1 cellular context compared by ENCODE assay signal in genomic region chr3:101827211-101828174, GRCh38.
TF ChIP-seq lines count a peak whose summit lies in the region.

No MANE protein-coding gene starts in this region.

TF ChIP-seq in GM12878, 131 proteins besides CTCF, POLR2A, EP300 and RAD21 (continued from another document and continues in another):
- TF ChIP-seq, protein P1, sequence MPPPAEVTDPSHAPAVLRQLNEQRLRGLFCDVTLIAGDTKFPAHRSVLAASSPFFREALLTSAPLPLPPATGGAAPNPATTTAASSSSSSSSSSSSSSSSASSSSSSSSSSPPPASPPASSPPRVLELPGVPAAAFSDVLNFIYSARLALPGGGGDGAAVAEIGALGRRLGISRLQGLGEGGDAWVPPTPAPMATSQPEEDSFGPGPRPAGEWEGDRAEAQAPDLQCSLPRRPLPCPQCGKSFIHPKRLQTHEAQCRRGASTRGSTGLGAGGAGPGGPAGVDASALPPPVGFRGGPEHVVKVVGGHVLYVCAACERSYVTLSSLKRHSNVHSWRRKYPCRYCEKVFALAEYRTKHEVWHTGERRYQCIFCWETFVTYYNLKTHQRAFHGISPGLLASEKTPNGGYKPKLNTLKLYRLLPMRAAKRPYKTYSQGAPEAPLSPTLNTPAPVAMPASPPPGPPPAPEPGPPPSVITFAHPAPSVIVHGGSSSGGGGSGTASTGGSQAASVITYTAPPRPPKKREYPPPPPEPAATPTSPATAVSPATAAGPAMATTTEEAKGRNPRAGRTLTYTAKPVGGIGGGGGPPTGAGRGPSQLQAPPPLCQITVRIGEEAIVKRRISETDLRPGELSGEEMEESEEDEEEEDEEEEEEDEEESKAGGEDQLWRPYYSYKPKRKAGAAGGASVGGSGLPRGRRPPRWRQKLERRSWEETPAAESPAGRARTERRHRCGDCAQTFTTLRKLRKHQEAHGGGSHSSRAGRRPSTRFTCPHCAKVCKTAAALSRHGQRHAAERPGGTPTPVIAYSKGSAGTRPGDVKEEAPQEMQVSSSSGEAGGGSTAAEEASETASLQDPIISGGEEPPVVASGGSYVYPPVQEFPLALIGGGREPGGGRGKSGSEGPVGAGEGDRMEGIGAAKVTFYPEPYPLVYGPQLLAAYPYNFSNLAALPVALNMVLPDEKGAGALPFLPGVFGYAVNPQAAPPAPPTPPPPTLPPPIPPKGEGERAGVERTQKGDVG (CRISPR knock-in tag; IDR thresholded peaks at IDR 0.05), result no peak
- TF ChIP-seq, protein P2, sequence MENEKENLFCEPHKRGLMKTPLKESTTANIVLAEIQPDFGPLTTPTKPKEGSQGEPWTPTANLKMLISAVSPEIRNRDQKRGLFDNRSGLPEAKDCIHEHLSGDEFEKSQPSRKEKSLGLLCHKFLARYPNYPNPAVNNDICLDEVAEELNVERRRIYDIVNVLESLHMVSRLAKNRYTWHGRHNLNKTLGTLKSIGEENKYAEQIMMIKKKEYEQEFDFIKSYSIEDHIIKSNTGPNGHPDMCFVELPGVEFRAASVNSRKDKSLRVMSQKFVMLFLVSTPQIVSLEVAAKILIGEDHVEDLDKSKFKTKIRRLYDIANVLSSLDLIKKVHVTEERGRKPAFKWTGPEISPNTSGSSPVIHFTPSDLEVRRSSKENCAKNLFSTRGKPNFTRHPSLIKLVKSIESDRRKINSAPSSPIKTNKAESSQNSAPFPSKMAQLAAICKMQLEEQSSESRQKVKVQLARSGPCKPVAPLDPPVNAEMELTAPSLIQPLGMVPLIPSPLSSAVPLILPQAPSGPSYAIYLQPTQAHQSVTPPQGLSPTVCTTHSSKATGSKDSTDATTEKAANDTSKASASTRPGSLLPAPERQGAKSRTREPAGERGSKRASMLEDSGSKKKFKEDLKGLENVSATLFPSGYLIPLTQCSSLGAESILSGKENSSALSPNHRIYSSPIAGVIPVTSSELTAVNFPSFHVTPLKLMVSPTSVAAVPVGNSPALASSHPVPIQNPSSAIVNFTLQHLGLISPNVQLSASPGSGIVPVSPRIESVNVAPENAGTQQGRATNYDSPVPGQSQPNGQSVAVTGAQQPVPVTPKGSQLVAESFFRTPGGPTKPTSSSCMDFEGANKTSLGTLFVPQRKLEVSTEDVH (IDR thresholded peaks at IDR 0.05; ENCODE audit: low read depth, partially characterized antibody), result no peak
- TF ChIP-seq TCF12 (IDR thresholded peaks at IDR 0.05; ENCODE audit: low read depth, low read length) (peak; percentile 33; the same call in 1 of the 2 replicates), SPI1 (IDR thresholded peaks at IDR 0.05; ENCODE audit: borderline replicate concordance, insufficient read depth, low read depth, low read length) (peak; percentile 86), RFX5 (IDR thresholded peaks at IDR 0.05; ENCODE audit: low read depth, low read length) (no peak), SMAD5 (IDR thresholded peaks at IDR 0.05; ENCODE audit: low read depth) (peak; percentile 82), ZNF622 (IDR thresholded peaks at IDR 0.05) (no peak), ZZZ3 (IDR thresholded peaks at IDR 0.05; ENCODE audit: control insufficient read depth, insufficient read length, low read depth) (no peak), EGR1 (IDR thresholded peaks at IDR 0.05; ENCODE audit: borderline replicate concordance in 1 of 2, low read depth in 2 of 2, low read length in 2 of 2) (peak in 1 of 2 experiments; percentile 95; a peak in 2 of 3 replicates), SIN3A (IDR thresholded peaks at IDR 0.05; ENCODE audit: low read depth, low read length) (no peak), ZNF274 (IDR thresholded peaks at IDR 0.05; ENCODE audit: insufficient read depth, insufficient read length) (no peak), TARDBP (IDR thresholded peaks at IDR 0.05; ENCODE audit: borderline replicate concordance) (no peak), IRF3 (IDR thresholded peaks at IDR 0.05) (no peak), CHD1 (IDR thresholded peaks at IDR 0.05; ENCODE audit: low read depth, low read length) (peak; percentile 64; the same call in 1 of the 2 replicates), USF1 (IDR thresholded peaks at IDR 0.05; ENCODE audit: borderline replicate concordance, extremely low read length, insufficient read depth, low read depth, low read length) (no peak), NRF1 (conservative IDR thresholded peaks at IDR 0.05; ENCODE audit: low read depth, low read length) (no peak), SIX5 (IDR thresholded peaks at IDR 0.05; ENCODE audit: low read depth, low read length, severe bottlenecking) (no peak), PAX8 (IDR thresholded peaks at IDR 0.05) (no peak; the same call in 1 of the 2 replicates), ZNF687 (IDR thresholded peaks at IDR 0.05) (no peak; the same call in none of the 2 replicates), YBX1 (IDR thresholded peaks at IDR 0.05) (no peak), GATAD2B (conservative IDR thresholded peaks at IDR 0.05; ENCODE audit: low read depth) (peak; percentile 89; the same call in 1 of the 2 replicates), IRF4 (IDR thresholded peaks at IDR 0.05; ENCODE audit: low read depth, low read length) (peak; percentile 65; the same call in 1 of the 2 replicates), SUZ12 (IDR thresholded peaks at IDR 0.05; ENCODE audit: unreplicated experiment) (no peak), MEF2A (IDR thresholded peaks at IDR 0.05; ENCODE audit: insufficient read depth, low read depth, low read length) (peak; percentile 86), POLR2AphosphoS5 (IDR thresholded peaks at IDR 0.05; ENCODE audit: low read length) (peak; percentile 99), CREM (IDR thresholded peaks at IDR 0.05; ENCODE audit: low read depth) (peak; percentile 88), BMI1 (IDR thresholded peaks at IDR 0.05; ENCODE audit: borderline replicate concordance) (peak; percentile 19; the same call in 1 of the 2 replicates), ATF3 (IDR thresholded peaks at IDR 0.05; ENCODE audit: borderline replicate concordance, extremely low read depth, low read depth, low read length) (no peak), KAT2A (conservative IDR thresholded peaks at IDR 0.05; ENCODE audit: control insufficient read depth, low read depth, low read length) (no peak)
- TF ChIP-seq, protein P3, sequence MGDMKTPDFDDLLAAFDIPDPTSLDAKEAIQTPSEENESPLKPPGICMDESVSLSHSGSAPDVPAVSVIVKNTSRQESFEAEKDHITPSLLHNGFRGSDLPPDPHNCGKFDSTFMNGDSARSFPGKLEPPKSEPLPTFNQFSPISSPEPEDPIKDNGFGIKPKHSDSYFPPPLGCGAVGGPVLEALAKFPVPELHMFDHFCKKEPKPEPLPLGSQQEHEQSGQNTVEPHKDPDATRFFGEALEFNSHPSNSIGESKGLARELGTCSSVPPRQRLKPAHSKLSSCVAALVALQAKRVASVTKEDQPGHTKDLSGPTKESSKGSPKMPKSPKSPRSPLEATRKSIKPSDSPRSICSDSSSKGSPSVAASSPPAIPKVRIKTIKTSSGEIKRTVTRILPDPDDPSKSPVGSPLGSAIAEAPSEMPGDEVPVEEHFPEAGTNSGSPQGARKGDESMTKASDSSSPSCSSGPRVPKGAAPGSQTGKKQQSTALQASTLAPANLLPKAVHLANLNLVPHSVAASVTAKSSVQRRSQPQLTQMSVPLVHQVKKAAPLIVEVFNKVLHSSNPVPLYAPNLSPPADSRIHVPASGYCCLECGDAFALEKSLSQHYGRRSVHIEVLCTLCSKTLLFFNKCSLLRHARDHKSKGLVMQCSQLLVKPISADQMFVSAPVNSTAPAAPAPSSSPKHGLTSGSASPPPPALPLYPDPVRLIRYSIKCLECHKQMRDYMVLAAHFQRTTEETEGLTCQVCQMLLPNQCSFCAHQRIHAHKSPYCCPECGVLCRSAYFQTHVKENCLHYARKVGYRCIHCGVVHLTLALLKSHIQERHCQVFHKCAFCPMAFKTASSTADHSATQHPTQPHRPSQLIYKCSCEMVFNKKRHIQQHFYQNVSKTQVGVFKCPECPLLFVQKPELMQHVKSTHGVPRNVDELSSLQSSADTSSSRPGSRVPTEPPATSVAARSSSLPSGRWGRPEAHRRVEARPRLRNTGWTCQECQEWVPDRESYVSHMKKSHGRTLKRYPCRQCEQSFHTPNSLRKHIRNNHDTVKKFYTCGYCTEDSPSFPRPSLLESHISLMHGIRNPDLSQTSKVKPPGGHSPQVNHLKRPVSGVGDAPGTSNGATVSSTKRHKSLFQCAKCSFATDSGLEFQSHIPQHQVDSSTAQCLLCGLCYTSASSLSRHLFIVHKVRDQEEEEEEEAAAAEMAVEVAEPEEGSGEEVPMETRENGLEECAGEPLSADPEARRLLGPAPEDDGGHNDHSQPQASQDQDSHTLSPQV (IDR thresholded peaks at IDR 0.05), result no peak
- TF ChIP-seq, protein P4, sequence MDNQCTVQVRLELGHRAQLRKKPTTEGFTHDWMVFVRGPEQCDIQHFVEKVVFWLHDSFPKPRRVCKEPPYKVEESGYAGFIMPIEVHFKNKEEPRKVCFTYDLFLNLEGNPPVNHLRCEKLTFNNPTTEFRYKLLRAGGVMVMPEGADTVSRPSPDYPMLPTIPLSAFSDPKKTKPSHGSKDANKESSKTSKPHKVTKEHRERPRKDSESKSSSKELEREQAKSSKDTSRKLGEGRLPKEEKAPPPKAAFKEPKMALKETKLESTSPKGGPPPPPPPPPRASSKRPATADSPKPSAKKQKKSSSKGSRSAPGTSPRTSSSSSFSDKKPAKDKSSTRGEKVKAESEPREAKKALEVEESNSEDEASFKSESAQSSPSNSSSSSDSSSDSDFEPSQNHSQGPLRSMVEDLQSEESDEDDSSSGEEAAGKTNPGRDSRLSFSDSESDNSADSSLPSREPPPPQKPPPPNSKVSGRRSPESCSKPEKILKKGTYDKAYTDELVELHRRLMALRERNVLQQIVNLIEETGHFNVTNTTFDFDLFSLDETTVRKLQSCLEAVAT (IDR thresholded peaks at IDR 0.05), result peak; percentile 95
- TF ChIP-seq, protein P5, sequence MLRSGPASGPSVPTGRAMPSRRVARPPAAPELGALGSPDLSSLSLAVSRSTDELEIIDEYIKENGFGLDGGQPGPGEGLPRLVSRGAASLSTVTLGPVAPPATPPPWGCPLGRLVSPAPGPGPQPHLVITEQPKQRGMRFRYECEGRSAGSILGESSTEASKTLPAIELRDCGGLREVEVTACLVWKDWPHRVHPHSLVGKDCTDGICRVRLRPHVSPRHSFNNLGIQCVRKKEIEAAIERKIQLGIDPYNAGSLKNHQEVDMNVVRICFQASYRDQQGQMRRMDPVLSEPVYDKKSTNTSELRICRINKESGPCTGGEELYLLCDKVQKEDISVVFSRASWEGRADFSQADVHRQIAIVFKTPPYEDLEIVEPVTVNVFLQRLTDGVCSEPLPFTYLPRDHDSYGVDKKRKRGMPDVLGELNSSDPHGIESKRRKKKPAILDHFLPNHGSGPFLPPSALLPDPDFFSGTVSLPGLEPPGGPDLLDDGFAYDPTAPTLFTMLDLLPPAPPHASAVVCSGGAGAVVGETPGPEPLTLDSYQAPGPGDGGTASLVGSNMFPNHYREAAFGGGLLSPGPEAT (IDR thresholded peaks at IDR 0.05; ENCODE audit: low read depth), result peak; percentile 99
- TF ChIP-seq, protein P6, sequence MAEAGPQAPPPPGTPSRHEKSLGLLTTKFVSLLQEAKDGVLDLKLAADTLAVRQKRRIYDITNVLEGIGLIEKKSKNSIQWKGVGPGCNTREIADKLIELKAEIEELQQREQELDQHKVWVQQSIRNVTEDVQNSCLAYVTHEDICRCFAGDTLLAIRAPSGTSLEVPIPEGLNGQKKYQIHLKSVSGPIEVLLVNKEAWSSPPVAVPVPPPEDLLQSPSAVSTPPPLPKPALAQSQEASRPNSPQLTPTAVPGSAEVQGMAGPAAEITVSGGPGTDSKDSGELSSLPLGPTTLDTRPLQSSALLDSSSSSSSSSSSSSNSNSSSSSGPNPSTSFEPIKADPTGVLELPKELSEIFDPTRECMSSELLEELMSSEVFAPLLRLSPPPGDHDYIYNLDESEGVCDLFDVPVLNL (IDR thresholded peaks at IDR 0.05; ENCODE audit: low read depth, low read length), result no peak
